Comparison of ENCODE assay signal across 16 cellular contexts in genomic region chr10:112872728-112873127, GRCh38.
DNase-seq lines count a peak whose midpoint lies in the region; ATAC-seq, FAIRE-seq and TF ChIP-seq lines count a peak whose summit lies in the region.
"Had no signal": no experiment of that assay in that cellular context is flagged by ENCODE, and none has a peak within 500 bp of the region (broad histone marks: within the 10 kb centered on the region; RNA-seq: fewer than 3 reads in every experiment).

No MANE protein-coding gene starts in this region.

- H3K79me2 ChIP-seq in Karpas-422 (ENCODE audit: low read length) (no peaks in the 10 kb centered on the region), H1 (ENCODE audit: control insufficient read depth in 1 of 2, insufficient read depth in 2 of 2, low read length in 2 of 2) (no peaks in the 10 kb centered on the region)

- TF ChIP-seq EP300 in H1 (IDR thresholded peaks at IDR 0.05; ENCODE audit: borderline replicate concordance in 1 of 2, low read depth in 2 of 2, low read length in 2 of 2), result no peak

- no peak overlapping the region for H4K91ac ChIP-seq in H1 (replicated peaks; ENCODE audit: insufficient read length, low read length)

- POLR2A ChIA-PET in H1 (lab: Charles Lee; ENCODE audit: partially characterized antibody), result no interaction called here

- no peak overlapping the region for H4K5ac ChIP-seq in H1 (ENCODE audit: insufficient read length, low read depth, low read length)

- no peaks in the 10 kb centered on the region for H3K79me1 ChIP-seq in H1 (ENCODE audit: low read depth, low read length)

- 89% methylated on average over 1 of the region's 1 CpG; no CpG with 5 or more reads in 1 of the 2 experiments for WGBS in H1 (ENCODE audit: extremely low coverage in 1 of 2, insufficient coverage in 1 of 2, insufficient read length in 1 of 2, insufficient replicate concordance in 2 of 2, low coverage in 1 of 2, low lambda C conversion rate in 2 of 2, missing lambda C conversion rate in 1 of 2), 2 experiments

- no peaks in the 10 kb centered on the region for H3K27me3 Mint-ChIP-seq in neural crest cell (ENCODE audit: low read depth)
- H3K27me3 Mint-ChIP-seq: activated T-cell treated with anti-CD3 and anti-CD28 coated beads, Interleukin-2, amount 50 U/mL, for 24 hours had no signal

- H3K4me3 Mint-ChIP-seq in neural crest cell, result no peak overlapping the region
- H3K4me3 Mint-ChIP-seq: activated T-cell treated with anti-CD3 and anti-CD28 coated beads, Interleukin-2, amount 50 U/mL, for 24 hours; IgD-negative memory B cell; WTC11 had no signal

- peaks cover 2% of the 10 kb centered on the region for H3K9me3 Mint-ChIP-seq in neural crest cell

- H3K36me3 ChIP-seq in GM06990 (ENCODE audit: control insufficient read depth, insufficient read depth, low read length), result no peaks in the 10 kb centered on the region
- H3K36me3 ChIP-seq in Karpas-422 (ENCODE audit: insufficient read depth, low read length), result no peaks in the 10 kb centered on the region
- peaks cover 0 to 4% (median 0%) of the 10 kb centered on the region in 4 experiments; a peak in 1 of 8 replicates for H3K36me3 ChIP-seq in H1 (ENCODE audit: control insufficient read depth in 2 of 4, insufficient read depth in 4 of 4, low read length in 3 of 4)

- TF ChIP-seq POLR2A in H1 (IDR thresholded peaks at IDR 0.05; ENCODE audit: control extremely low read depth in 1 of 2, low read depth in 2 of 2, low read length in 2 of 2), result no peak

- H4K8ac ChIP-seq in H1 (ENCODE audit: extremely low read depth, insufficient read depth, low read length), result no peak overlapping the region

- H3K4me2 ChIP-seq in Karpas-422 (ENCODE audit: low read depth, low read length, poor library complexity, severe bottlenecking) (no peak overlapping the region), H1 (ENCODE audit: insufficient read depth in 1 of 2, low read depth in 2 of 2, low read length in 2 of 2) (no peak overlapping the region)

- no peak overlapping the region for H2BK12ac ChIP-seq in H1 (ENCODE audit: low read depth, low read length)

- H3K18ac ChIP-seq in H1 (ENCODE audit: extremely low read depth, low read length), result no peak overlapping the region

- ATAC-seq in GM21447 (IDR thresholded peaks at IDR 0.05; ENCODE audit: unreplicated experiment) (no peak), HG02642 (IDR thresholded peaks at IDR 0.05; ENCODE audit: poor library complexity, unreplicated experiment) (no peak)
- ATAC-seq: WTC11 had no signal

- H2AFZ ChIP-seq in Karpas-422 (ENCODE audit: low read length), result no peak overlapping the region
- no peak overlapping the region for H2AFZ ChIP-seq in H1 (ENCODE audit: low read length)

- no peak overlapping the region for H2BK5ac ChIP-seq in H1 (ENCODE audit: low read depth, low read length)

- H4K20me1 ChIP-seq in Karpas-422 (ENCODE audit: insufficient read depth, low read depth, low read length) (no peaks in the 10 kb centered on the region), H1 (replicated peaks in 1 of 2; ENCODE audit: control insufficient read depth in 1 of 2, insufficient read depth in 2 of 2, low read length in 2 of 2) (no peaks in the 10 kb centered on the region)

- no peak overlapping the region for H2BK120ac ChIP-seq in H1 (replicated peaks; ENCODE audit: low read depth, low read length)

- H3K27ac ChIP-seq in Karpas-422 (ENCODE audit: low read length) (no peak overlapping the region), H1 (ENCODE audit: low read depth, low read length) (no peak overlapping the region)
- H3K27ac ChIP-seq: epithelial cell of prostate, SK-N-MC had no signal

- H3K27me3 ChIP-seq in GM06990 (replicated peaks; ENCODE audit: control insufficient read depth, insufficient read depth, low read length) (no peaks in the 10 kb centered on the region; the same call in 1 of the 2 replicates), Karpas-422 (ENCODE audit: low read length) (no peaks in the 10 kb centered on the region), H1 (replicated peaks in 1 of 4; ENCODE audit: control insufficient read depth in 3 of 4, extremely low read depth in 1 of 4, insufficient read depth in 3 of 4, low read length in 3 of 4) (no peaks in the 10 kb centered on the region)

- no peak overlapping the region for H3K4ac ChIP-seq in H1 (replicated peaks; ENCODE audit: insufficient read length, low read depth, low read length)

- no peak overlapping the region for H3K23ac ChIP-seq in H1 (ENCODE audit: insufficient read length)

- no peak overlapping the region for H3K56ac ChIP-seq in H1 (replicated peaks; ENCODE audit: insufficient read length, low read depth, low read length)

- CTCF ChIA-PET in H1 (lab: Charles Lee; ENCODE audit: partially characterized antibody), result interaction anchor here (0.6 to 2.1 kb wide), 3 partner anchors 10 to 269 kb away, joined by 3 to 8 read pairs (median 3); no protein-coding TSS in a partner anchor

- no peak overlapping the region for H2BK15ac ChIP-seq in H1 (ENCODE audit: low read length)

- H3K9ac ChIP-seq in Karpas-422 (ENCODE audit: low read length) (no peak overlapping the region), H1 (replicated peaks in 1 of 4; ENCODE audit: extremely low read depth in 1 of 4, low read depth in 3 of 4, low read length in 3 of 4) (no peak overlapping the region)

- H3K4me1 ChIP-seq in Karpas-422 (ENCODE audit: low read length) (peaks cover 3% of the 10 kb centered on the region; the same call in 1 of the 2 replicates), H1 (replicated peaks in 1 of 4; ENCODE audit: control insufficient read depth in 3 of 4, insufficient read depth in 4 of 4, low read length in 3 of 4) (no peaks in the 10 kb centered on the region)

- H2AK5ac ChIP-seq in H1 (ENCODE audit: low read depth, low read length), result no peak overlapping the region

- H3K36me3 Mint-ChIP-seq in neural crest cell (ENCODE audit: low read depth), result no peaks in the 10 kb centered on the region
- H3K36me3 Mint-ChIP-seq: IgD-negative memory B cell had no signal

- no peak overlapping the region for H3K27ac Mint-ChIP-seq in neural crest cell (ENCODE audit: unreplicated experiment)
- H3K27ac Mint-ChIP-seq: activated T-cell treated with anti-CD3 and anti-CD28 coated beads, Interleukin-2, amount 50 U/mL, for 24 hours; IgD-negative memory B cell; WTC11 had no signal

- H3K4me1 Mint-ChIP-seq in neural crest cell, result no peaks in the 10 kb centered on the region
- H3K4me1 Mint-ChIP-seq: IgD-negative memory B cell had no signal

- peak; percentile 29 for TF ChIP-seq CTCF in GM06990 (IDR thresholded peaks at IDR 0.05; ENCODE audit: insufficient read depth, low read length, poor library complexity, severe bottlenecking)
- peak in 2 of 3 experiments; percentile 37 to 72; a peak in 3 of 4 replicates for TF ChIP-seq CTCF in H1 (IDR thresholded peaks at IDR 0.05; ENCODE audit: control extremely low read depth in 1 of 3, insufficient read depth in 1 of 3, low read depth in 1 of 3, low read length in 3 of 3)
- TF ChIP-seq CTCF in neural crest cell (conservative IDR thresholded peaks at IDR 0.05), result peak; percentile 44

- H2BK20ac ChIP-seq in H1 (ENCODE audit: low read length), result no peak overlapping the region

- TF ChIP-seq RAD21 in H1 (IDR thresholded peaks at IDR 0.05 in 1 of 2, conservative IDR thresholded peaks at IDR 0.05 in 1 of 2; ENCODE audit: low read depth in 2 of 2, low read length in 2 of 2), result peak; percentile 59 to 67

- peaks cover 4% of the 10 kb centered on the region for H3K9me3 ChIP-seq in Karpas-422 (ENCODE audit: low read length)
- peaks cover 10 to 12% of the 10 kb centered on the region in 2 experiments for H3K9me3 ChIP-seq in H1 (ENCODE audit: insufficient read depth in 2 of 2, low read depth in 1 of 2, low read length in 1 of 2)

- no peaks in the 10 kb centered on the region for H3K9me2 ChIP-seq in Karpas-422 (replicated peaks; ENCODE audit: insufficient read depth, low read length)

- DNase-seq in GM06990 (ENCODE audit: extremely low read depth, insufficient read length) (no peak), Karpas-422 (peak; percentile 59), H1 (ENCODE audit: low read depth in 1 of 2, low spot score in 2 of 2) (no peak), neural crest cell (ENCODE audit: low read depth, low spot score) (no peak), KG1 (lab: John Stamatoyannopoulos, UW) (no peak), AML-193 (lab: John Stamatoyannopoulos, UW) (no peak)
- DNase-seq: activated T-cell treated with anti-CD3 and anti-CD28 coated beads, Interleukin-2, amount 50 U/mL, for 24 hours; COR-L47; HCEC 1CT; NCI-H2029 had no signal

- peak; percentile 42 for FAIRE-seq in H1 (lab: Jason Lieb, UNC)

- H3K14ac ChIP-seq in H1 (ENCODE audit: insufficient read length), result no peak overlapping the region

- H3K4me3 ChIP-seq in GM06990 (replicated peaks; ENCODE audit: low read depth, low read length) (no peak overlapping the region), Karpas-422 (ENCODE audit: low read length) (no peak overlapping the region), H1 (ENCODE audit: extremely low read depth in 1 of 4, insufficient read depth in 2 of 4, low read depth in 3 of 4, low read length in 4 of 4) (no peak overlapping the region)
- H3K4me3 ChIP-seq: SK-N-MC had no signal

- no peaks in the 10 kb centered on the region for H3K23me2 ChIP-seq in H1 (ENCODE audit: low read depth, low read length)

TF ChIP-seq in H1, 55 proteins besides CTCF, POLR2A, EP300 and RAD21 (continues in another document):
- TF ChIP-seq NRF1 (IDR thresholded peaks at IDR 0.05; ENCODE audit: low read depth, low read length), result no peak
- no peak for TF ChIP-seq SIN3A (conservative IDR thresholded peaks at IDR 0.05 in 1 of 2, IDR thresholded peaks at IDR 0.05 in 1 of 2; ENCODE audit: low read depth in 1 of 2, low read length in 2 of 2)
